In the genomic region with DNA sequence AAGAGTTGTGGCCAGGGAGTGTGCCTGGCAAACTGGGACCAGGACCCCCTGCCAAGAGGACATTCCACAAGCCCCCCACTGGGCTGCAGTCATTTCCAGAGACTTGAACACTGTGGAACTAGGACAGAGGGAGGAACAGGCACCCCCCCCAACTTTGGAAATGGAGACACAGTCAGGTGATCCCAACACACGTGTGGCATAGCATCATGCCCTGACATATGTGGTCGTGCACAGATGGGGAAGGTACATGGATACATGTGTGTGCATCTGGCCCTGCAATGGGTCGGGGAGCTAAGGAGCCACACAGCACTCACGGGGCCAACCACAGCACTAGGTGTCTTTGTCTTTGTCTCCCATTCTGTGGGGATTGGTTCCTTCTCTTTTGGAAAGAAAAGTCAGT, we compare ENCODE assay signal across 27 cellular contexts. TPM values are rescaled to one million over a fixed set of nuclear protein-coding genes. Genes with fewer than 3 reads are reported as not detected.
"Had no signal": no experiment of that assay in that cellular context is flagged by ENCODE, and none has a peak within 500 bp of the region (broad histone marks: within the 10 kb centered on the region; RNA-seq: fewer than 3 reads in every experiment).

No MANE protein-coding gene starts in this region.

- H3K27ac Mint-ChIP-seq: activated CD8-positive, alpha-beta T cell treated with anti-CD3 and anti-CD28 coated beads for 36 hours; activated naive CD4-positive, alpha-beta T cell treated with anti-CD3 and anti-CD28 coated beads, Interleukin-2, amount 50 U/mL, for 72 hours; activated naive CD8-positive, alpha-beta T cell treated with anti-CD3 and anti-CD28 coated beads, Interleukin-2, amount 50 U/mL, for 24 hours had no signal

- H3K36me3 ChIP-seq: brain microvascular endothelial cell, cardiac muscle cell, MG63, WERI-Rb-1 had no signal

- ATAC-seq: activated CD8-positive, alpha-beta T cell treated with anti-CD3 and anti-CD28 coated beads for 36 hours; activated naive CD4-positive, alpha-beta T cell treated with anti-CD3 and anti-CD28 coated beads, Interleukin-2, amount 50 U/mL, for 72 hours; activated naive CD8-positive, alpha-beta T cell treated with anti-CD3 and anti-CD28 coated beads, Interleukin-2, amount 50 U/mL, for 24 hours; Panc1; Right ventricle myocardium inferior had no signal

- H3K9me3 Mint-ChIP-seq: activated CD8-positive, alpha-beta T cell treated with anti-CD3 and anti-CD28 coated beads for 36 hours; activated naive CD4-positive, alpha-beta T cell treated with anti-CD3 and anti-CD28 coated beads, Interleukin-2, amount 50 U/mL, for 72 hours; activated naive CD8-positive, alpha-beta T cell treated with anti-CD3 and anti-CD28 coated beads, Interleukin-2, amount 50 U/mL, for 24 hours had no signal

- H3K4me3 Mint-ChIP-seq: activated CD8-positive, alpha-beta T cell treated with anti-CD3 and anti-CD28 coated beads for 36 hours; activated naive CD8-positive, alpha-beta T cell treated with anti-CD3 and anti-CD28 coated beads, Interleukin-2, amount 50 U/mL, for 24 hours had no signal

- H3K27me3 ChIP-seq: cardiac muscle cell had no signal

- H3K27ac ChIP-seq: brain microvascular endothelial cell, cardiac muscle cell, SK-N-MC, WERI-Rb-1 had no signal

- H3K4me3 ChIP-seq: cardiac muscle cell, MG63, SK-N-MC had no signal

- H3K9me3 ChIP-seq: MG63 had no signal

- DNase-seq: activated CD4-positive, alpha-beta T cell treated with anti-CD3 and anti-CD28 coated beads for 4 hours; activated CD8-positive, alpha-beta T cell treated with anti-CD3 and anti-CD28 coated beads for 36 hours; activated naive CD4-positive, alpha-beta T cell treated with Interleukin-2 at 50 U/mL for 16 hours; activated naive CD8-positive, alpha-beta T cell treated with anti-CD3 and anti-CD28 coated beads, Interleukin-2, amount 50 U/mL, for 24 hours; activated T-cell treated with anti-CD3 and anti-CD28 coated beads for 4 hours; amniotic stem cell; brain microvascular endothelial cell; MG63; MV-4-11; NCI-H1092 treated with DMSO at 0.1 percent for 48 hours; NCI-H1417 treated with DMSO at 0.1 percent for 48 hours; NCI-H1694; NCI-H2029; NCI-H345; NCI-H510A; NCI-H526 treated with DMSO at 0.1 percent for 48 hours; NK-92 treated with Interleukin-12 subunit alpha and Interleukin-12 subunit beta, amount 100 ng/mL, for 24 hours; OCI-M1; RPMI8226; T-helper 1 cell; WERI-Rb-1 had no signal

- H3K36me3 Mint-ChIP-seq: activated naive CD4-positive, alpha-beta T cell treated with anti-CD3 and anti-CD28 coated beads, Interleukin-2, amount 50 U/mL, for 72 hours had no signal

RNA-seq across cellular contexts. Expression of a gene that starts 6.6 kb away (rescaled TPM):
- total RNA-seq: activated CD8-positive, alpha-beta T cell treated with anti-CD3 and anti-CD28 coated beads for 36 hours; activated naive CD4-positive, alpha-beta T cell treated with anti-CD3 and anti-CD28 coated beads, Interleukin-2, amount 50 U/mL, for 72 hours; cardiac muscle cell; T-helper 2 cell treated with Interferon-gamma antibody and Interleukin-4, amounts not matched to agents 100 ng/mL and 5 ng/mL, for 36 hours had no signal

RNA-seq across cellular contexts. Expression of a gene that starts 28.9 kb away (rescaled TPM):
- total RNA-seq: activated CD8-positive, alpha-beta T cell treated with anti-CD3 and anti-CD28 coated beads for 36 hours; activated naive CD4-positive, alpha-beta T cell treated with anti-CD3 and anti-CD28 coated beads, Interleukin-2, amount 50 U/mL, for 72 hours; cardiac muscle cell; Right ventricle myocardium inferior; T-helper 2 cell treated with Interferon-gamma antibody and Interleukin-4, amounts not matched to agents 100 ng/mL and 5 ng/mL, for 36 hours had no signal
- polyA plus RNA-seq: cardiac muscle cell had no signal

RNA-seq across cellular contexts. Expression of a gene that starts 44.5 kb away (rescaled TPM):
- total RNA-seq: activated naive CD4-positive, alpha-beta T cell treated with anti-CD3 and anti-CD28 coated beads, Interleukin-2, amount 50 U/mL, for 72 hours; cardiac muscle cell; Right ventricle myocardium inferior; T-helper 2 cell treated with Interferon-gamma antibody and Interleukin-4, amounts not matched to agents 100 ng/mL and 5 ng/mL, for 36 hours had no signal
- polyA plus RNA-seq: cardiac muscle cell had no signal
